Comparison of ENCODE assay signal across 7 cellular contexts in the genomic region with DNA sequence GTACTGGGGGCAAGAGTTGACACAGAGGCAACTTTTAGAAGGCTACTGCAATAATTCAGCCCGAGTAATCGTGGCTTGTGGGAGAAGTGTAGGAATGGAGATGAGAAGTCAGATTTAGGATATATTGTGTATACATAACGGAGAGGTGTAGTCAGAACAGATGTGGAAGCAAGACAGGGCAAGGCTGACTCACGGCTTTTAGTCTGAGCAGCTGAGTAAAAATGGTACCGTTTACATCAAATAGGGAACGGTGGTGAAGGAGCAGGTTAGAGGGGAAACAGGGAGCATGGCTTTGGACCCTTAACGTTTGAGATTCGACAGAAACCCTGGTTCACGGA. TPM values are rescaled to one million over a fixed set of nuclear protein-coding genes. Genes with fewer than 3 reads are reported as not detected.
DNase-seq lines count a peak whose midpoint lies in the region; ATAC-seq, FAIRE-seq and TF ChIP-seq lines count a peak whose summit lies in the region.

No MANE protein-coding gene starts in this region.

- CTCF ChIA-PET in K562 (lab: Yijun Ruan, JAX; ENCODE audit: low intra/inter-chr PET ratio): interaction anchor here (0.7 kb wide), 2 partner anchors 12 to 394 kb away, joined by 3 to 5 read pairs; no protein-coding TSS in a partner anchor

- peaks cover 30% of the 10 kb centered on the region for H3F3A ChIP-seq in GM23248 (ENCODE audit: insufficient read depth)

- BruUV-seq in K562 (replicated peaks; lab: Mats Ljungman, UMichigan): no TSS peak

- no peaks in the 10 kb centered on the region for H3K9me2 ChIP-seq in GM23248 (ENCODE audit: insufficient read depth)

- no peaks in the 10 kb centered on the region for H3K9me3 Mint-ChIP-seq in stimulated activated memory B cell treated with anti-CD40 and anti-IgM and Interleukin-4, amounts not matched to agents 10 μg/mL and 1 μg/mL and 100 μg/mL, for 72 hours

- H3K9me1 ChIP-seq in K562 (ENCODE audit: control insufficient read depth, insufficient read depth, low read length): no peaks in the 10 kb centered on the region

- H2AFZ ChIP-seq in GM23248 (peak overlapping the region; percentile 88), K562 (ENCODE audit: low read depth, low read length) (peak overlapping the region; percentile 97)

- intact Hi-C loops in K562 (cut with micrococcal nuclease): loop anchor here (5.0 kb wide), 1 partner anchor 46 kb away; no protein-coding TSS in a partner anchor
- intact Hi-C loops in lower leg skin (cut with DNase I; ENCODE audit: low total_unique reads): no loop called here

- H3K9me3 ChIP-seq in GM23248 (ENCODE audit: low read depth): no peaks in the 10 kb centered on the region
- H3K9me3 ChIP-seq in K562 (replicated peaks; ENCODE audit: control insufficient read depth, insufficient read depth, low read depth, low read length): no peaks in the 10 kb centered on the region

- no peak for TF ChIP-seq POLR2A in K562 (conservative IDR thresholded peaks at IDR 0.05)
- TF ChIP-seq POLR2A in lower leg skin (IDR thresholded peaks at IDR 0.05): no peak

- H4K20me1 ChIP-seq in GM23248 (ENCODE audit: insufficient read depth): peaks cover 12% of the 10 kb centered on the region
- peaks cover 12% of the 10 kb centered on the region for H4K20me1 ChIP-seq in K562 (replicated peaks; ENCODE audit: control insufficient read depth, insufficient read depth, low read length)

- H3K79me2 ChIP-seq in GM23248 (ENCODE audit: insufficient read depth) (peaks cover 42% of the 10 kb centered on the region), K562 (ENCODE audit: control insufficient read depth, insufficient read depth, low read length) (peaks cover 51% of the 10 kb centered on the region)

- H3K27ac ChIP-seq in GM23248 (peak overlapping the region; percentile 99), K562 (ENCODE audit: extremely low read depth, low read depth, low read length) (peak overlapping the region; percentile 91)

- no peak for TF ChIP-seq CTCF in GM12865 (IDR thresholded peaks at IDR 0.05; ENCODE audit: insufficient read depth, low read depth, low read length, missing control alignments)
- no peak for TF ChIP-seq CTCF in K562 (IDR thresholded peaks at IDR 0.05 in 2 of 3, conservative IDR thresholded peaks at IDR 0.05 in 1 of 3; ENCODE audit: insufficient read depth in 2 of 3, low read depth in 1 of 3, low read length in 3 of 3)
- no peak for TF ChIP-seq CTCF in lower leg skin (IDR thresholded peaks at IDR 0.05)

- TF ChIP-seq EP300 in K562 (IDR thresholded peaks at IDR 0.05; ENCODE audit: low read length): peak; percentile 26; the same call in 1 of the 2 replicates

- H3K4me2 ChIP-seq in GM23248 (ENCODE audit: unreplicated experiment): peak overlapping the region; percentile 91
- H3K4me2 ChIP-seq in K562 (ENCODE audit: insufficient read depth, low read length): peak overlapping the region; percentile 90

- H3K27ac Mint-ChIP-seq in stimulated activated memory B cell treated with anti-CD40 and anti-IgM and Interleukin-4, amounts not matched to agents 10 μg/mL and 1 μg/mL and 100 μg/mL, for 72 hours: peak overlapping the region; percentile 99

- H3K4me3 ChIP-seq in GM12865 (ENCODE audit: low read depth, low read length) (peak overlapping the region; percentile 71), GM23248 (peak overlapping the region; percentile 88), K562 (peak overlapping the region; percentile 96), lower leg skin (ENCODE audit: low read depth, poor library complexity, severe bottlenecking) (peak overlapping the region; percentile 57)

- peaks cover 5% of the 10 kb centered on the region; the same call in 1 of the 2 replicates for H3K36me3 ChIP-seq in GM23248 (ENCODE audit: low read depth)
- H3K36me3 ChIP-seq in K562 (ENCODE audit: control insufficient read depth, insufficient read depth, low read length): peaks cover 9% of the 10 kb centered on the region; the same call in 2 of the 3 replicates

- H3K9ac ChIP-seq in GM23248 (peak overlapping the region; percentile 98), K562 (ENCODE audit: insufficient read depth in 1 of 2, low read depth in 2 of 2, low read length in 2 of 2) (peak overlapping the region; percentile 99 to 100)

- peak overlapping the region; percentile 77 for H3K4me3 Mint-ChIP-seq in stimulated activated memory B cell treated with anti-CD40 and anti-IgM and Interleukin-4, amounts not matched to agents 10 μg/mL and 1 μg/mL and 100 μg/mL, for 72 hours

- H3K4me1 Mint-ChIP-seq in stimulated activated memory B cell treated with anti-CD40 and anti-IgM and Interleukin-4, amounts not matched to agents 10 μg/mL and 1 μg/mL and 100 μg/mL, for 72 hours: peaks cover 45% of the 10 kb centered on the region

- in situ Hi-C loops in GM23248 (cut with MboI) (no loop called here), K562 (cut with MboI) (no loop called here)

- TF ChIP-seq RAD21 in K562 (CRISPR knock-in tag; conservative IDR thresholded peaks at IDR 0.05 in 1 of 2, IDR thresholded peaks at IDR 0.05 in 1 of 2): no peak; a peak in 1 of 4 replicates

- FAIRE-seq in K562 (lab: Jason Lieb, UNC): peak; percentile 61

- H3K36me3 Mint-ChIP-seq in stimulated activated memory B cell treated with anti-CD40 and anti-IgM and Interleukin-4, amounts not matched to agents 10 μg/mL and 1 μg/mL and 100 μg/mL, for 72 hours: peaks cover 5% of the 10 kb centered on the region

- H3K27me3 ChIP-seq in GM23248 (replicated peaks; ENCODE audit: insufficient read depth): no peaks in the 10 kb centered on the region
- H3K27me3 ChIP-seq in K562 (ENCODE audit: control insufficient read depth in 2 of 2, insufficient read depth in 2 of 2, low read length in 2 of 2): no peaks in the 10 kb centered on the region

- 3% methylated on average over 9 of the region's 9 CpGs for WGBS in GM23248 (ENCODE audit: low coverage in 1 of 2, low lambda C conversion rate in 2 of 2, missing lambda C conversion rate in 2 of 2), 2 experiments
- WGBS in K562 (ENCODE audit: insufficient coverage, low coverage, missing lambda C conversion rate): 5% methylated on average over 9 of the region's 9 CpGs
- WGBS in lower leg skin, 2 donors: 9 to 10% methylated on average over 9 of the region's 9 CpGs

- DNase-seq in GM12865 (ENCODE audit: low read depth) (no peak), GM23248 (peak; percentile 94), MV-4-11 (lab: John Stamatoyannopoulos, UW) (peak; percentile 76), K562 (ENCODE audit: extremely low read depth in 1 of 4, low spot score in 3 of 4) (peak in 1 of 4 experiments; percentile 54), lower leg skin (ENCODE audit: low spot score in 2 of 2) (no peak), NCI-H2196 treated with DMSO at 0.1 percent for 48 hours (lab: John Stamatoyannopoulos, UW; ENCODE audit: unreplicated experiment) (no peak)

- ATAC-seq in K562: peak; percentile 44
- peak; percentile 66 for ATAC-seq in stimulated activated memory B cell treated with anti-CD40 and anti-IgM and Interleukin-4, amounts not matched to agents 10 μg/mL and 1 μg/mL and 100 μg/mL, for 72 hours

- H3K4me1 ChIP-seq in GM23248 (ENCODE audit: insufficient read depth) (peaks cover 35% of the 10 kb centered on the region), K562 (replicated peaks in 1 of 2; ENCODE audit: control insufficient read depth in 2 of 2, insufficient read depth in 2 of 2, low read length in 2 of 2) (peaks cover 21 to 23% of the 10 kb centered on the region in 2 experiments)

- POLR2A ChIA-PET in K562 (lab: Yijun Ruan, JAX): interaction anchor here (0.5 to 1.7 kb wide), 10 partner anchors 9 to 388 kb away, joined by 3 to 8 read pairs (median 4); no protein-coding TSS in a partner anchor

- no peaks in the 10 kb centered on the region for H3K27me3 Mint-ChIP-seq in stimulated activated memory B cell treated with anti-CD40 and anti-IgM and Interleukin-4, amounts not matched to agents 10 μg/mL and 1 μg/mL and 100 μg/mL, for 72 hours

TF ChIP-seq in K562, 482 proteins besides CTCF, POLR2A, EP300 and RAD21 (continues in another document):
- peak; percentile 73 for TF ChIP-seq FOSL1 (tag; conservative IDR thresholded peaks at IDR 0.05)
- TF ChIP-seq ZNF282 (CRISPR knock-in tag; IDR thresholded peaks at IDR 0.05): no peak
- TF ChIP-seq SMAD1 (IDR thresholded peaks at IDR 0.05; ENCODE audit: low read depth, low read length, partially characterized antibody): peak; percentile 49
- peak; percentile 63 for TF ChIP-seq GATA2 (CRISPR knock-in tag; IDR thresholded peaks at IDR 0.05)
- TF ChIP-seq ZNF445 (CRISPR knock-in tag; IDR thresholded peaks at IDR 0.05; ENCODE audit: low read depth): 0 out of 2 replicates have a peak, but pooled peaks have one; percentile 6
- peak; percentile 87 for TF ChIP-seq DPF2 (IDR thresholded peaks at IDR 0.05)
- TF ChIP-seq NUFIP1 (IDR thresholded peaks at IDR 0.05; ENCODE audit: partially characterized antibody): peak; percentile 1
- 0 out of 2 replicates have a peak, but pooled peaks have one; percentile 14 for TF ChIP-seq FOXM1 (IDR thresholded peaks at IDR 0.05; ENCODE audit: low read depth)
- TF ChIP-seq FOXM1 (CRISPR knock-in tag; IDR thresholded peaks at IDR 0.05; ENCODE audit: low read depth): no peak
- TF ChIP-seq EHMT2 (IDR thresholded peaks at IDR 0.05): peak; percentile 54; the same call in 1 of the 2 replicates
- peak; percentile 21; the same call in 1 of the 2 replicates for TF ChIP-seq TCF3 (CRISPR knock-in tag; IDR thresholded peaks at IDR 0.05)

RNA-seq across cellular contexts. Expression of a gene that starts 0.8 kb away (rescaled TPM):
- total RNA-seq in GM23248 (2014; rRNA removed; shearing (Covaris generic)): 46.4 and 66.1 TPM in 2 replicates
- polyA plus RNA-seq in GM23248 (2016; fragmentation: Nextera tagmentation; extraction: Ambion mirVana): 71.7 and 75.3 TPM in 2 replicates
- total RNA-seq in K562 (2011; cell fraction: chromatin; rRNA removed; ENCODE audit: low replicate concordance): 64.2 and 98.3 TPM in 2 replicates
- 52.0 and 54.5 TPM in 2 replicates for total RNA-seq in K562 (2011; cell fraction: nucleolus; rRNA removed)
- 63.2 and 73.9 TPM in 2 replicates for total RNA-seq in K562 (2011; cell fraction: nucleoplasm; rRNA removed)
- total RNA-seq in K562 (2014; rRNA removed): 95.1 and 111 TPM in 2 replicates
- 86.6 and 88.2 TPM in 2 replicates for total RNA-seq in K562 (2014; rRNA removed; fragmentation: Illumina TruSeq; extraction: Trizol)
- 90.7 and 93.9 TPM in 2 replicates for total RNA-seq in K562 (2015; rRNA removed; fragmentation: Illumina TruSeq; extraction: Trizol)
- 78.5 and 95.2 TPM in 2 replicates for total RNA-seq in K562 (2021)
- 118 and 129 TPM in 2 replicates for polyA plus RNA-seq in K562 (2011; rRNA removed)
- 116 and 133 TPM in 2 replicates for polyA plus RNA-seq in K562 (2011; cell fraction: cytosol; rRNA removed)
- polyA plus RNA-seq in K562 (2011; cell fraction: nucleus; rRNA removed): 41.7 and 49.3 TPM in 2 replicates
- polyA plus RNA-seq in K562 (2012): 90.9 and 131 TPM in 2 replicates
- polyA plus RNA-seq in K562 (2014; fragmentation: Illumina TruSeq; extraction: Trizol): 95.7 and 105 TPM in 2 replicates
- polyA plus RNA-seq in K562 (2014; fragmentation: Nextera tagmentation; extraction: Ambion mirVana): 10 to 100 TPM; 19.5 to 25.7 TPM
- polyA plus RNA-seq in K562 (2014; rRNA removed): 150 and 179 TPM in 2 replicates
- polyA minus RNA-seq in K562 (2011; rRNA and poly(A)+ RNA removed): 160 and 181 TPM in 2 replicates
- polyA minus RNA-seq in K562 (2011; cell fraction: cytosol; rRNA and poly(A)+ RNA removed): 57.2 and 71.0 TPM in 2 replicates
- 53.3 and 75.0 TPM in 2 replicates for polyA minus RNA-seq in K562 (2011; cell fraction: nucleus; rRNA and poly(A)+ RNA removed)
- 100 to 1,000 TPM in 3 of 4 donors, 10 to 100 TPM in 1; 90.8 to 163 (median 111) TPM for total RNA-seq in lower leg skin

Comparison
In these comparisons a context has a peak if more than half of its experiments do, and no peak if none do; other contexts are left out.
1. DNase-seq: peak in GM23248 (single experiment) and MV-4-11 (single experiment); none in GM12865 (single experiment), lower leg skin (0 of 2) and NCI-H2196 treated with DMSO at 0.1 percent for 48 hours (single experiment).
2. Peak in every context shown above with its lines, with median percentiles within 50 percentile points of each other: H3K4me3 ChIP-seq.